ENCODE assay signal across 11 cellular contexts in the genomic region with DNA sequence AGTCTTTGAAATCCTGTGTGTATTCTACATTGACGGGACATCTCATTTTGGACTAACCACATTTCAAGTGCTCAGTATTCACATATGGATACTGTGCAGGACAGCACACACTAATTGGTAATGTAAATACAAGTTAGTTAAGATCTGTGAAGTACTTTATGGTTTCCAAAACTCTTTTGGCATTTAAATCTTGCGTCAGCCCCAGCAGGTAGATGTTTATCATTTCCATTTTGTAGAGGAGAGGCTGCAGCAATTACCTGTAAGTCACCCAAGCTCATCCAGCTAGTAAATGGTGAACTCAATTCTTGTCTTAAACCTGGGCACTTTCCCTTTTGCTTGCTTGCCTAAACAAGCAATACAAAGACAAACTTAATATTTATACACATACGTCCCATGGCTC. TPM values are rescaled to one million over a fixed set of nuclear protein-coding genes. Genes with fewer than 3 reads are reported as not detected.
A peak's percentile ranks its signal among the peaks of the same experiment; 100 is the strongest.
DNase-seq lines count a peak whose midpoint lies in the region; ATAC-seq and TF ChIP-seq lines count a peak whose summit lies in the region.
"Had no signal": no experiment of that assay in that cellular context is flagged by ENCODE, and none has a peak within 500 bp of the region (broad histone marks: within the 10 kb centered on the region; RNA-seq: fewer than 3 reads in every experiment).

No MANE protein-coding gene starts in this region.

- peak overlapping the region; percentile 84 for H3K4me2 ChIP-seq in SU-DHL-6 (ENCODE audit: low read depth, low read length, poor library complexity, severe bottlenecking)

- DNase-seq in MCF 10A (ENCODE audit: unreplicated experiment) (no peak), breast epithelium (ENCODE audit: low spot score in 2 of 2) (no peak), memory B cell (ENCODE audit: low spot score in 2 of 2) (no peak), superior temporal gyrus (ENCODE audit: extremely low spot score) (peak; percentile 10), activated gamma-delta T cell (lab: John Stamatoyannopoulos, UW) (no peak), esophagus muscularis mucosa (ENCODE audit: extremely low spot score) (no peak)
- DNase-seq: Kasumi-1; NCI-H1930; stimulated activated CD4-positive, alpha-beta T cell treated with anti-CD3 and anti-CD28 coated beads, Interleukin-4, amount 100 ng/mL, for 24 hours had no signal

- H3K27ac Mint-ChIP-seq in MCF 10A (ENCODE audit: low read depth, unreplicated experiment): no peak overlapping the region
- H3K27ac Mint-ChIP-seq in memory B cell: peak overlapping the region; percentile 97

- H3K36me3 ChIP-seq in breast epithelium (no peaks in the 10 kb centered on the region), SU-DHL-6 (ENCODE audit: low read length) (no peaks in the 10 kb centered on the region), esophagus muscularis mucosa (no peaks in the 10 kb centered on the region)

- H3K4me1 Mint-ChIP-seq in MCF 10A (ENCODE audit: insufficient read depth, unreplicated experiment) (peaks cover 19% of the 10 kb centered on the region), memory B cell (peaks cover 53% of the 10 kb centered on the region)

- WGBS in esophagus muscularis mucosa: 85% methylated on average over 3 of the region's 3 CpGs

- BruUV-seq in MCF 10A (replicated peaks; lab: Mats Ljungman, UMichigan): no TSS peak

- intact Hi-C loops in MCF 10A (cut with micrococcal nuclease) (loop anchor here (5.0 kb wide), 1 partner anchor 65 kb away; a partner anchor contains a TSS), breast epithelium (cut with DNase I; ENCODE audit: low total_unique reads) (no loop called here), esophagus muscularis mucosa (cut with DNase I) (no loop called here)

- no peaks in the 10 kb centered on the region for H3K9me3 Mint-ChIP-seq in MCF 10A (ENCODE audit: unreplicated experiment)
- no peaks in the 10 kb centered on the region for H3K9me3 Mint-ChIP-seq in memory B cell

- TF ChIP-seq POLR2A in breast epithelium (IDR thresholded peaks at IDR 0.05) (no peak), esophagus muscularis mucosa (IDR thresholded peaks at IDR 0.05; ENCODE audit: low read depth) (no peak)

- H2AFZ ChIP-seq in SU-DHL-6 (ENCODE audit: low read depth, low read length, severe bottlenecking): no peak overlapping the region

- H3K4me3 Mint-ChIP-seq in MCF 10A (ENCODE audit: unreplicated experiment) (peak overlapping the region; percentile 96), memory B cell (peak overlapping the region; percentile 2)

- peak overlapping the region; percentile 88 for H3K9ac ChIP-seq in SU-DHL-6 (ENCODE audit: low read length)

- H3K4me1 ChIP-seq in breast epithelium (peaks cover 7 to 25% of the 10 kb centered on the region in 2 donors), esophagus muscularis mucosa (peaks cover 32 to 38% (median 36%) of the 10 kb centered on the region in 4 donors)

- H3K27me3 Mint-ChIP-seq in MCF 10A (ENCODE audit: insufficient read depth, unreplicated experiment): no peaks in the 10 kb centered on the region
- no peaks in the 10 kb centered on the region for H3K27me3 Mint-ChIP-seq in memory B cell

- H3K9me3 ChIP-seq in breast epithelium (no peaks in the 10 kb centered on the region), SU-DHL-6 (ENCODE audit: insufficient read depth, low read length) (no peaks in the 10 kb centered on the region), esophagus muscularis mucosa (no peaks in the 10 kb centered on the region)

- TF ChIP-seq CTCF in MCF 10A (IDR thresholded peaks at IDR 0.05; ENCODE audit: unreplicated experiment) (no peak), breast epithelium (IDR thresholded peaks at IDR 0.05) (no peak), SU-DHL-6 (IDR thresholded peaks at IDR 0.05; ENCODE audit: insufficient read depth, low read length, poor library complexity, severe bottlenecking) (no peak), esophagus muscularis mucosa (IDR thresholded peaks at IDR 0.05) (no peak)

- CTCF ChIA-PET in MCF 10A (lab: Yijun Ruan, JAX): interaction anchor here (1.6 kb wide), 1 partner anchor 265 kb away, joined by 7 read pairs; a partner anchor contains a TSS

- H3K36me3 Mint-ChIP-seq in MCF 10A (ENCODE audit: insufficient read depth, unreplicated experiment) (peaks cover 17% of the 10 kb centered on the region), memory B cell (peaks cover 2% of the 10 kb centered on the region)

- ATAC-seq in memory B cell (ENCODE audit: low read depth) (no peak), HG02610 (IDR thresholded peaks at IDR 0.05; ENCODE audit: unreplicated experiment) (no peak)

- peaks cover 32% of the 10 kb centered on the region for H3K79me2 ChIP-seq in SU-DHL-6 (ENCODE audit: insufficient read depth, low read length)

- H3K4me3 ChIP-seq in breast epithelium (no peak overlapping the region), SU-DHL-6 (ENCODE audit: insufficient read depth, low read length, poor library complexity, severe bottlenecking) (peak overlapping the region; percentile 80), esophagus muscularis mucosa (no peak overlapping the region)

- no peak for TF ChIP-seq EP300 in esophagus muscularis mucosa (IDR thresholded peaks at IDR 0.05)

- no peaks in the 10 kb centered on the region for H3K9me2 ChIP-seq in SU-DHL-6 (replicated peaks; ENCODE audit: insufficient read depth, low read length)

- H3K27ac ChIP-seq in breast epithelium (no peak overlapping the region), SU-DHL-6 (ENCODE audit: low read depth, low read length) (peak overlapping the region; percentile 98), esophagus muscularis mucosa (replicated peaks in 1 of 4) (no peak overlapping the region)

- POLR2A ChIA-PET in MCF 10A (lab: Yijun Ruan, JAX): interaction anchor here (0.6 to 3.9 kb wide), 11 partner anchors 8 to 320 kb away, joined by 3 to 123 read pairs (median 4); a partner anchor contains a TSS

- H3K27me3 ChIP-seq in breast epithelium: no peaks in the 10 kb centered on the region
- H3K27me3 ChIP-seq in SU-DHL-6 (ENCODE audit: low read length): no peaks in the 10 kb centered on the region
- H3K27me3 ChIP-seq in esophagus muscularis mucosa: peaks cover 0 to under 1% (median 0%) of the 10 kb centered on the region in 4 donors

- H4K20me1 ChIP-seq in SU-DHL-6 (ENCODE audit: low read depth, low read length): no peaks in the 10 kb centered on the region

- peaks cover 51% of the 10 kb centered on the region for H3F3A ChIP-seq in SU-DHL-6 (ENCODE audit: insufficient read depth)

RNA-seq across cellular contexts. Expression of a gene that starts 1.6 kb away (rescaled TPM):
- 30.9 and 45.7 TPM in 2 replicates for total RNA-seq in MCF 10A (2022)
- total RNA-seq in breast epithelium: 100 to 1,000 TPM in 1 of 3 donors, 10 to 100 TPM in 2; 71.5 to 115 (median 75.1) TPM
- 10 to 100 TPM; 49.0 to 81.4 (median 65.2) TPM for total RNA-seq in esophagus muscularis mucosa
